12 cellular contexts compared by ENCODE assay signal in genomic region chr1:27774654-27775053, GRCh38. TPM values are rescaled to one million over a fixed set of nuclear protein-coding genes. Genes with fewer than 3 reads are reported as not detected.
DNase-seq lines count a peak whose midpoint lies in the region; ATAC-seq and TF ChIP-seq lines count a peak whose summit lies in the region.
"Had no signal": no experiment of that assay in that cellular context is flagged by ENCODE, and none has a peak within 500 bp of the region (broad histone marks: within the 10 kb centered on the region; RNA-seq: fewer than 3 reads in every experiment).

No MANE protein-coding gene starts in this region.

- peak overlapping the region; percentile 96 for H3K4me3 ChIP-seq in thoracic aorta

- no peak overlapping the region for H3K27ac ChIP-seq in thoracic aorta

- no peaks in the 10 kb centered on the region for H3K36me3 ChIP-seq in thoracic aorta
- H3K36me3 ChIP-seq: cardiac muscle cell, Peyer's patch had no signal

- CTCF ChIA-PET in activated B cell treated with CpG ODN at 0.5 μM for 24 hours (lab: Charles Lee), result interaction anchor here (1.0 kb wide), 1 partner anchor 11 kb away, joined by 3 read pairs; no protein-coding TSS in a partner anchor

- no peak for DNase-seq in activated CD4-positive, alpha-beta T cell treated with anti-CD3 and anti-CD28 coated beads, Interleukin-2, amount 10 ng/mL, durations not matched to agents 24 days and 14 days
- no peak for DNase-seq in activated CD4-positive, alpha-beta T cell treated with anti-CD3 and anti-CD28 coated beads for 1 hour
- DNase-seq in activated B cell treated with CpG ODN at 0.5 μM for 24 hours (no peak), glutamatergic neuron (no peak), thoracic aorta (ENCODE audit: low spot score) (no peak), HuH-7 (ENCODE audit: low spot score) (no peak), nephron progenitor cell (no peak)
- DNase-seq: 8988T, DMS79, Peyer's patch had no signal

- H3K4me1 ChIP-seq in thoracic aorta (ENCODE audit: control insufficient read depth in 1 of 2, low read depth in 2 of 2), result peaks cover 26 to 38% of the 10 kb centered on the region in 2 donors

- H3K4me1 Mint-ChIP-seq in activated CD4-positive, alpha-beta T cell treated with anti-CD3 and anti-CD28 coated beads, Interleukin-2, amount 10 ng/mL, durations not matched to agents 24 days and 14 days, result peaks cover 28% of the 10 kb centered on the region
- H3K4me1 Mint-ChIP-seq in activated B cell treated with CpG ODN at 0.5 μM for 24 hours, result peaks cover 45% of the 10 kb centered on the region
- H3K4me1 Mint-ChIP-seq in glutamatergic neuron (ENCODE audit: low read depth, unreplicated experiment), result peaks cover 9% of the 10 kb centered on the region
- peaks cover 13% of the 10 kb centered on the region for H3K4me1 Mint-ChIP-seq in nephron progenitor cell

- no peak overlapping the region for H3K27ac Mint-ChIP-seq in activated CD4-positive, alpha-beta T cell treated with anti-CD3 and anti-CD28 coated beads, Interleukin-2, amount 10 ng/mL, durations not matched to agents 24 days and 14 days
- H3K27ac Mint-ChIP-seq in activated B cell treated with CpG ODN at 0.5 μM for 24 hours (peak overlapping the region; percentile 24), glutamatergic neuron (ENCODE audit: unreplicated experiment) (no peak overlapping the region), nephron progenitor cell (no peak overlapping the region)

- peak overlapping the region; percentile 20 for H3K4me3 Mint-ChIP-seq in activated CD4-positive, alpha-beta T cell treated with anti-CD3 and anti-CD28 coated beads, Interleukin-2, amount 10 ng/mL, durations not matched to agents 24 days and 14 days
- H3K4me3 Mint-ChIP-seq in activated B cell treated with CpG ODN at 0.5 μM for 24 hours (no peak overlapping the region), glutamatergic neuron (ENCODE audit: unreplicated experiment) (peak overlapping the region; percentile 25), nephron progenitor cell (no peak overlapping the region)

- POLR2A ChIA-PET in activated B cell treated with CpG ODN at 0.5 μM for 24 hours (lab: Charles Lee), result interaction anchor here (1.0 to 3.4 kb wide), 2 partner anchors 49 to 56 kb away, joined by 3 to 34 read pairs; partner anchors contain the start of genes FAM76A and PPP1R8

- H3K27me3 ChIP-seq in thoracic aorta (replicated peaks; ENCODE audit: insufficient read depth), result no peaks in the 10 kb centered on the region
- H3K27me3 ChIP-seq: cardiac muscle cell, Peyer's patch had no signal

- peaks cover 1% of the 10 kb centered on the region for H3K27me3 Mint-ChIP-seq in activated CD4-positive, alpha-beta T cell treated with anti-CD3 and anti-CD28 coated beads, Interleukin-2, amount 10 ng/mL, durations not matched to agents 24 days and 14 days
- H3K27me3 Mint-ChIP-seq in activated B cell treated with CpG ODN at 0.5 μM for 24 hours, result no peaks in the 10 kb centered on the region
- H3K27me3 Mint-ChIP-seq in glutamatergic neuron (ENCODE audit: unreplicated experiment), result no peaks in the 10 kb centered on the region
- H3K27me3 Mint-ChIP-seq in nephron progenitor cell (ENCODE audit: low read depth, poor library complexity), result peaks cover 4% of the 10 kb centered on the region

- no peaks in the 10 kb centered on the region for H3K9me3 Mint-ChIP-seq in activated CD4-positive, alpha-beta T cell treated with anti-CD3 and anti-CD28 coated beads, Interleukin-2, amount 10 ng/mL, durations not matched to agents 24 days and 14 days
- H3K9me3 Mint-ChIP-seq in activated B cell treated with CpG ODN at 0.5 μM for 24 hours (no peaks in the 10 kb centered on the region), glutamatergic neuron (ENCODE audit: unreplicated experiment) (peaks cover 8% of the 10 kb centered on the region), nephron progenitor cell (no peaks in the 10 kb centered on the region)

- H3K9me3 ChIP-seq in thoracic aorta, result no peaks in the 10 kb centered on the region
- H3K9me3 ChIP-seq: Peyer's patch had no signal

- no peak for TF ChIP-seq CTCF in activated B cell treated with CpG ODN at 0.5 μM for 24 hours (IDR thresholded peaks at IDR 0.05)
- TF ChIP-seq CTCF in glutamatergic neuron (IDR thresholded peaks at IDR 0.05; ENCODE audit: partially characterized antibody, unreplicated experiment), result no peak
- no peak for TF ChIP-seq CTCF in thoracic aorta (IDR thresholded peaks at IDR 0.05)
- TF ChIP-seq CTCF in nephron progenitor cell (IDR thresholded peaks at IDR 0.05), result no peak

- ATAC-seq in activated B cell treated with CpG ODN at 0.5 μM for 24 hours (ENCODE audit: low read depth) (no peak), thoracic aorta (ENCODE audit: insufficient number of reproducible peaks, low FRiP score, low read depth) (no peak), HG03135 (IDR thresholded peaks at IDR 0.05; ENCODE audit: unreplicated experiment) (no peak)

- H3K36me3 Mint-ChIP-seq in activated CD4-positive, alpha-beta T cell treated with anti-CD3 and anti-CD28 coated beads, Interleukin-2, amount 10 ng/mL, durations not matched to agents 24 days and 14 days (ENCODE audit: low read depth), result peaks cover 10% of the 10 kb centered on the region
- peaks cover 24% of the 10 kb centered on the region for H3K36me3 Mint-ChIP-seq in activated B cell treated with CpG ODN at 0.5 μM for 24 hours (ENCODE audit: low read depth)
- H3K36me3 Mint-ChIP-seq in glutamatergic neuron (ENCODE audit: unreplicated experiment), result no peaks in the 10 kb centered on the region
- peaks cover 3% of the 10 kb centered on the region for H3K36me3 Mint-ChIP-seq in nephron progenitor cell (ENCODE audit: low read depth)

- intact Hi-C loops in activated CD4-positive, alpha-beta T cell treated with anti-CD3 and anti-CD28 coated beads, Interleukin-2, amount 10 ng/mL, durations not matched to agents 24 days and 14 days (cut with micrococcal nuclease), result no loop called here
- intact Hi-C loops in activated B cell treated with CpG ODN at 0.5 μM for 24 hours (cut with micrococcal nuclease), result loop anchor here (5.0 kb wide), 2 partner anchors 473 to 963 kb away; partner anchors contain the start of gene YTHDF2

RNA-seq across cellular contexts. Expression of gene STX12, which starts 1.6 kb away (rescaled TPM):
- 28.5 and 28.8 TPM in 2 replicates for total RNA-seq in activated CD4-positive, alpha-beta T cell treated with anti-CD3 and anti-CD28 coated beads, Interleukin-2, amount 10 ng/mL, durations not matched to agents 24 days and 14 days
- total RNA-seq in activated B cell treated with CpG ODN at 0.5 μM for 24 hours (33.5 and 42.4 TPM in 2 replicates), glutamatergic neuron (ENCODE audit: unreplicated experiment) (47.7 TPM), thoracic aorta (10 to 100 TPM; 91.5 to 95.9 TPM)

RNA-seq across cellular contexts. Expression of gene FAM76A, which starts 48.9 kb away (rescaled TPM):
- total RNA-seq in activated CD4-positive, alpha-beta T cell treated with anti-CD3 and anti-CD28 coated beads, Interleukin-2, amount 10 ng/mL, durations not matched to agents 24 days and 14 days, result 11.9 and 13.8 TPM in 2 replicates
- total RNA-seq in activated B cell treated with CpG ODN at 0.5 μM for 24 hours (14.9 and 19.3 TPM in 2 replicates), glutamatergic neuron (ENCODE audit: unreplicated experiment) (9.1 TPM), thoracic aorta (10 to 100 TPM; 18.0 to 19.0 TPM)

RNA-seq across cellular contexts. Expression of gene PPP1R8, which starts 55.9 kb away (rescaled TPM):
- total RNA-seq in activated CD4-positive, alpha-beta T cell treated with anti-CD3 and anti-CD28 coated beads, Interleukin-2, amount 10 ng/mL, durations not matched to agents 24 days and 14 days, result 80.3 TPM in 2 replicates
- total RNA-seq in activated B cell treated with CpG ODN at 0.5 μM for 24 hours (48.3 and 52.0 TPM in 2 replicates), glutamatergic neuron (ENCODE audit: unreplicated experiment) (60.2 TPM), thoracic aorta (10 to 100 TPM; 37.2 to 40.8 TPM)

Comparison
In these comparisons a context has a peak if more than half of its experiments do, and no peak if none do; other contexts are left out.
1. H3K4me3 Mint-ChIP-seq: peak in activated CD4-positive, alpha-beta T cell treated with anti-CD3 and anti-CD28 coated beads, Interleukin-2, amount 10 ng/mL, durations not matched to agents 24 days and 14 days (single experiment) and glutamatergic neuron (single experiment); none in activated B cell treated with CpG ODN at 0.5 μM for 24 hours (single experiment) and nephron progenitor cell (single experiment).